In genomic region chr19:39308531-39309304, GRCh38 we compare ENCODE assay signal across 15 cellular contexts. TPM values are rescaled to one million over a fixed set of nuclear protein-coding genes. Genes with fewer than 3 reads are reported as not detected.
DNase-seq lines count a peak whose midpoint lies in the region; ATAC-seq, FAIRE-seq and TF ChIP-seq lines count a peak whose summit lies in the region.
"Had no signal": no experiment of that assay in that cellular context is flagged by ENCODE, and none has a peak within 500 bp of the region (broad histone marks: within the 10 kb centered on the region; RNA-seq: fewer than 3 reads in every experiment).

No MANE protein-coding gene starts in this region.

- H3K4me2 ChIP-seq in Karpas-422 (ENCODE audit: low read depth, low read length, poor library complexity, severe bottlenecking): no peak overlapping the region
- no peak overlapping the region for H3K4me2 ChIP-seq in endothelial cell of umbilical vein (ENCODE audit: insufficient read depth, low read length)
- H3K4me2 ChIP-seq in osteoblast (ENCODE audit: insufficient read depth, low read length): no peak overlapping the region

- H3K4me3 ChIP-seq in Karpas-422 (ENCODE audit: low read length) (no peak overlapping the region), endothelial cell of umbilical vein (replicated peaks in 1 of 3; ENCODE audit: insufficient read depth in 1 of 3, low read depth in 1 of 3, low read length in 3 of 3) (no peak overlapping the region), osteoblast (ENCODE audit: insufficient read depth, low read length) (no peak overlapping the region), BE2C (ENCODE audit: low read depth, low read length) (no peak overlapping the region), psoas muscle (no peak overlapping the region)

- H3K4me1 ChIP-seq in ES-I3 (ENCODE audit: insufficient read depth, low read length): peaks cover 19% of the 10 kb centered on the region
- H3K4me1 ChIP-seq in Karpas-422 (ENCODE audit: low read length): no peaks in the 10 kb centered on the region
- H3K4me1 ChIP-seq in endothelial cell of umbilical vein (ENCODE audit: control insufficient read depth, extremely low read depth, insufficient read depth, low read length): no peaks in the 10 kb centered on the region
- no peaks in the 10 kb centered on the region for H3K4me1 ChIP-seq in osteoblast (ENCODE audit: insufficient read depth, low read length)
- no peaks in the 10 kb centered on the region for H3K4me1 ChIP-seq in BE2C
- no peaks in the 10 kb centered on the region for H3K4me1 ChIP-seq in psoas muscle

- no peaks in the 10 kb centered on the region for H3K36me3 ChIP-seq in ES-I3 (ENCODE audit: insufficient read depth, low read length)
- no peaks in the 10 kb centered on the region for H3K36me3 ChIP-seq in Karpas-422 (ENCODE audit: insufficient read depth, low read length)
- H3K36me3 ChIP-seq in endothelial cell of umbilical vein (ENCODE audit: control insufficient read depth in 2 of 2, extremely low read depth in 1 of 2, insufficient read depth in 2 of 2, low read length in 2 of 2): no peaks in the 10 kb centered on the region
- H3K36me3 ChIP-seq in osteoblast (ENCODE audit: insufficient read depth, low read length): no peaks in the 10 kb centered on the region
- H3K36me3 ChIP-seq in BE2C: no peaks in the 10 kb centered on the region
- H3K36me3 ChIP-seq in psoas muscle (ENCODE audit: insufficient read depth in 1 of 2, low read depth in 1 of 2): no peaks in the 10 kb centered on the region

- TF ChIP-seq CTCF in endothelial cell of umbilical vein (IDR thresholded peaks at IDR 0.05; ENCODE audit: extremely low read depth in 1 of 2, insufficient read depth in 1 of 2, low read depth in 1 of 2, low read length in 2 of 2): no peak
- no peak for TF ChIP-seq CTCF in osteoblast (IDR thresholded peaks at IDR 0.05; ENCODE audit: extremely low read depth, low read depth, low read length)
- TF ChIP-seq CTCF in BE2C (IDR thresholded peaks at IDR 0.05; ENCODE audit: low read depth, low read length): no peak
- TF ChIP-seq CTCF in psoas muscle (IDR thresholded peaks at IDR 0.05): no peak

- H4K20me1 ChIP-seq in Karpas-422 (ENCODE audit: insufficient read depth, low read depth, low read length) (no peaks in the 10 kb centered on the region), endothelial cell of umbilical vein (replicated peaks; ENCODE audit: control insufficient read depth, extremely low read depth, insufficient read depth, low read length) (no peaks in the 10 kb centered on the region), osteoblast (ENCODE audit: insufficient read depth, low read length) (no peaks in the 10 kb centered on the region)

- peak; percentile 44 for DNase-seq in Karpas-422
- peak; percentile 18 for DNase-seq in endothelial cell of umbilical vein (ENCODE audit: low read depth, low spot score)
- peak; percentile 52 for DNase-seq in osteoblast (ENCODE audit: insufficient read length, low spot score, missing footprints)
- DNase-seq in anterior cingulate cortex (lab: John Stamatoyannopoulos, UW): no peak
- no peak for DNase-seq in BE2C
- no peak for DNase-seq in psoas muscle
- DNase-seq: activated T-cell treated with anti-CD3 and anti-CD28 coated beads, Interleukin-2, amount 50 U/mL, for 48 hours; amygdala; GDM1; stimulated activated CD4-positive, alpha-beta T cell treated with anti-CD3 and anti-CD28 coated beads, Interleukin-4, amount 100 ng/mL, for 1 hour had no signal

- FAIRE-seq in endothelial cell of umbilical vein (lab: Jason Lieb, UNC): no peak

- intact Hi-C loops in endothelial cell of umbilical vein (cut with micrococcal nuclease): no loop called here
- intact Hi-C loops in psoas muscle (cut with DNase I): no loop called here

- no peaks in the 10 kb centered on the region for H3K9me3 ChIP-seq in ES-I3 (ENCODE audit: control insufficient read depth, insufficient read depth, low read length)
- no peaks in the 10 kb centered on the region for H3K9me3 ChIP-seq in Karpas-422 (ENCODE audit: low read length)
- H3K9me3 ChIP-seq in endothelial cell of umbilical vein (replicated peaks; ENCODE audit: control insufficient read depth, insufficient read depth, low read length): no peaks in the 10 kb centered on the region
- no peaks in the 10 kb centered on the region for H3K9me3 ChIP-seq in osteoblast (ENCODE audit: low read depth, low read length)
- H3K9me3 ChIP-seq in BE2C: no peaks in the 10 kb centered on the region
- no peaks in the 10 kb centered on the region for H3K9me3 ChIP-seq in psoas muscle

- CTCF ChIA-PET in endothelial cell of umbilical vein (lab: Charles Lee): interaction anchor here (0.7 to 1.7 kb wide), 2 partner anchors 186 to 193 kb away, joined by 3 to 5 read pairs; no protein-coding TSS in a partner anchor

- POLR2A ChIA-PET in endothelial cell of umbilical vein (lab: Charles Lee): no interaction called here

- WGBS in psoas muscle, 3 donors: 37 to 45% (median 44%) methylated on average over 18 of the region's 18 CpGs

- no peaks in the 10 kb centered on the region for H3K79me2 ChIP-seq in Karpas-422 (ENCODE audit: low read length)
- H3K79me2 ChIP-seq in endothelial cell of umbilical vein (ENCODE audit: control insufficient read depth, insufficient read depth, low read length): no peaks in the 10 kb centered on the region
- no peaks in the 10 kb centered on the region for H3K79me2 ChIP-seq in osteoblast (ENCODE audit: insufficient read depth, low read length)

- H3K9me2 ChIP-seq in Karpas-422 (replicated peaks; ENCODE audit: insufficient read depth, low read length): no peaks in the 10 kb centered on the region

- H3K27me3 ChIP-seq in Karpas-422 (ENCODE audit: low read length): no peaks in the 10 kb centered on the region
- peaks cover 29 to 42% of the 10 kb centered on the region in 2 experiments for H3K27me3 ChIP-seq in endothelial cell of umbilical vein (ENCODE audit: control insufficient read depth in 2 of 2, insufficient read depth in 2 of 2, low read length in 2 of 2)
- H3K27me3 ChIP-seq in osteoblast (ENCODE audit: insufficient read depth, low read length): peaks cover 38% of the 10 kb centered on the region
- H3K27me3 ChIP-seq in BE2C: no peaks in the 10 kb centered on the region
- peaks cover 0 to 58% (median 27%) of the 10 kb centered on the region in 3 donors for H3K27me3 ChIP-seq in psoas muscle (ENCODE audit: insufficient read depth in 3 of 3, low read length in 2 of 3)

- no peak for ATAC-seq in psoas muscle

- no peak for TF ChIP-seq POLR2A in endothelial cell of umbilical vein (IDR thresholded peaks at IDR 0.05; ENCODE audit: low read depth, low read length)

- H3K27ac ChIP-seq in Karpas-422 (ENCODE audit: low read length): no peak overlapping the region
- no peak overlapping the region for H3K27ac ChIP-seq in endothelial cell of umbilical vein (ENCODE audit: insufficient read depth, low read depth, low read length)
- no peak overlapping the region for H3K27ac ChIP-seq in osteoblast (ENCODE audit: low read depth, low read length)
- H3K27ac ChIP-seq in psoas muscle: no peak overlapping the region

- H3K9me1 ChIP-seq in endothelial cell of umbilical vein (replicated peaks; ENCODE audit: control insufficient read depth, extremely low read depth, insufficient read depth, low read length): no peaks in the 10 kb centered on the region

- H3K9ac ChIP-seq in ES-I3 (ENCODE audit: low read depth, low read length): peak overlapping the region; percentile 81; the same call in 1 of the 2 replicates
- no peak overlapping the region for H3K9ac ChIP-seq in Karpas-422 (ENCODE audit: low read length)
- H3K9ac ChIP-seq in endothelial cell of umbilical vein (replicated peaks; ENCODE audit: extremely low read depth, insufficient read depth, low read length): no peak overlapping the region

- no TSS peak for BruUV-seq in endothelial cell of umbilical vein (replicated peaks; lab: Mats Ljungman, UMichigan)

- no peak overlapping the region for H2AFZ ChIP-seq in Karpas-422 (ENCODE audit: low read length)
- H2AFZ ChIP-seq in endothelial cell of umbilical vein (ENCODE audit: low read depth, low read length): peak overlapping the region; percentile 55
- H2AFZ ChIP-seq in osteoblast (ENCODE audit: low read length): no peak overlapping the region

- dilution Hi-C loops in endothelial cell of umbilical vein (cut with MboI; ENCODE audit: extremely low pct_ligation_motif_present, low sequenced_read_pairs): no loop called here

RNA-seq across cellular contexts. Expression of gene LRFN1, which starts 11.9 kb away (rescaled TPM):
- total RNA-seq in Karpas-422 (2014; rRNA removed; shearing (Covaris generic); ENCODE audit: low replicate concordance): not detected in 2 replicates
- 1.4 and 1.5 TPM in 2 replicates for total RNA-seq in endothelial cell of umbilical vein
- polyA plus RNA-seq in endothelial cell of umbilical vein: 0.38 and 0.39 TPM in 2 replicates
- polyA plus RNA-seq in endothelial cell of umbilical vein (2011; cell fraction: cytosol; rRNA removed): 0.13 TPM in 2 replicates
- 0.17 and 0.26 TPM in 2 replicates for polyA plus RNA-seq in endothelial cell of umbilical vein (2011; cell fraction: nucleus; rRNA removed)
- 0.82 and 1.2 TPM in 2 replicates for polyA plus RNA-seq in endothelial cell of umbilical vein (2012)
- polyA minus RNA-seq in endothelial cell of umbilical vein: 0.22 and 0.40 TPM in 2 replicates
- polyA minus RNA-seq in endothelial cell of umbilical vein (2011; cell fraction: cytosol; rRNA and poly(A)+ RNA removed): not detected
- 0.19 TPM in 2 replicates for polyA minus RNA-seq in endothelial cell of umbilical vein (2011; cell fraction: nucleus; rRNA and poly(A)+ RNA removed)
- total RNA-seq in osteoblast: under 0.01 and 0.36 TPM in 2 replicates
- polyA plus RNA-seq in BE2C (2012; ENCODE audit: insufficient read depth, insufficient read length, low read depth): 6.3 TPM
- total RNA-seq in psoas muscle: under 1 TPM in 3 of 4 donors, not detected in 1; 0.07 to 0.24 (median 0.08) TPM
- under 1 TPM; 0.04 to 0.08 (median 0.08) TPM for polyA plus RNA-seq in psoas muscle

RNA-seq across cellular contexts. Expression of gene IFNL1, which starts 12.5 kb away (rescaled TPM):
- not detected in 2 replicates for total RNA-seq in Karpas-422 (2014; rRNA removed; shearing (Covaris generic); ENCODE audit: low replicate concordance)
- total RNA-seq in endothelial cell of umbilical vein (not detected in 2 replicates), osteoblast (not detected in 2 replicates), psoas muscle (not detected)
- polyA plus RNA-seq in endothelial cell of umbilical vein (not detected in 2 replicates), psoas muscle (not detected)
- polyA plus RNA-seq in endothelial cell of umbilical vein (2011; cell fraction: cytosol; rRNA removed): not detected in 2 replicates
- not detected in 2 replicates for polyA plus RNA-seq in endothelial cell of umbilical vein (2011; cell fraction: nucleus; rRNA removed)
- polyA plus RNA-seq in endothelial cell of umbilical vein (2012): not detected in 2 replicates
- polyA minus RNA-seq in endothelial cell of umbilical vein: not detected in 2 replicates
- not detected for polyA minus RNA-seq in endothelial cell of umbilical vein (2011; cell fraction: cytosol; rRNA and poly(A)+ RNA removed)
- not detected in 2 replicates for polyA minus RNA-seq in endothelial cell of umbilical vein (2011; cell fraction: nucleus; rRNA and poly(A)+ RNA removed)
- polyA plus RNA-seq in BE2C (2012; ENCODE audit: insufficient read depth, insufficient read length, low read depth): not detected
- total RNA-seq: dorsolateral prefrontal cortex, kidney epithelial cell, OCI-LY7 had no signal
- polyA plus RNA-seq: CD14-positive monocyte had no signal

RNA-seq across cellular contexts. Expression of gene GMFG, which starts 27.1 kb away (rescaled TPM):
- not detected in 2 replicates for total RNA-seq in Karpas-422 (2014; rRNA removed; shearing (Covaris generic); ENCODE audit: low replicate concordance)
- 39.5 and 41.5 TPM in 2 replicates for total RNA-seq in endothelial cell of umbilical vein
- 9.2 and 13.7 TPM in 2 replicates for polyA plus RNA-seq in endothelial cell of umbilical vein
- 18.9 and 28.7 TPM in 2 replicates for polyA plus RNA-seq in endothelial cell of umbilical vein (2011; cell fraction: cytosol; rRNA removed)
- polyA plus RNA-seq in endothelial cell of umbilical vein (2011; cell fraction: nucleus; rRNA removed): 7.1 and 10.4 TPM in 2 replicates
- polyA plus RNA-seq in endothelial cell of umbilical vein (2012): 10.7 and 11.9 TPM in 2 replicates
- 7.4 and 7.8 TPM in 2 replicates for polyA minus RNA-seq in endothelial cell of umbilical vein
- polyA minus RNA-seq in endothelial cell of umbilical vein (2011; cell fraction: cytosol; rRNA and poly(A)+ RNA removed): not detected
- polyA minus RNA-seq in endothelial cell of umbilical vein (2011; cell fraction: nucleus; rRNA and poly(A)+ RNA removed): 2.1 TPM in 1 of 2 replicates, not detected in the other
- 0.36 and 2.7 TPM in 2 replicates for total RNA-seq in osteoblast
- not detected for polyA plus RNA-seq in BE2C (2012; ENCODE audit: insufficient read depth, insufficient read length, low read depth)
- total RNA-seq in psoas muscle: 10 to 100 TPM in 2 of 4 donors, 1 to 10 TPM in 2; 7.6 to 13.0 (median 10.9) TPM
- polyA plus RNA-seq in psoas muscle: 10 to 100 TPM in 2 of 3 donors, 1 to 10 TPM in 1; 6.3 to 15.9 (median 10.5) TPM
- total RNA-seq: kidney epithelial cell had no signal

RNA-seq across cellular contexts. Expression of gene SAMD4B, which starts 33.5 kb away (rescaled TPM):
- 50.9 and 78.1 TPM in 2 replicates for total RNA-seq in Karpas-422 (2014; rRNA removed; shearing (Covaris generic); ENCODE audit: low replicate concordance)
- 82.1 and 87.7 TPM in 2 replicates for total RNA-seq in endothelial cell of umbilical vein
- polyA plus RNA-seq in endothelial cell of umbilical vein: 84.2 and 98.0 TPM in 2 replicates
- 53.6 and 62.8 TPM in 2 replicates for polyA plus RNA-seq in endothelial cell of umbilical vein (2011; cell fraction: cytosol; rRNA removed)
- polyA plus RNA-seq in endothelial cell of umbilical vein (2011; cell fraction: nucleus; rRNA removed): 78.4 and 97.3 TPM in 2 replicates
- 66.5 and 79.2 TPM in 2 replicates for polyA plus RNA-seq in endothelial cell of umbilical vein (2012)
- 50.7 and 57.0 TPM in 2 replicates for polyA minus RNA-seq in endothelial cell of umbilical vein
- 55.6 TPM for polyA minus RNA-seq in endothelial cell of umbilical vein (2011; cell fraction: cytosol; rRNA and poly(A)+ RNA removed)
- polyA minus RNA-seq in endothelial cell of umbilical vein (2011; cell fraction: nucleus; rRNA and poly(A)+ RNA removed): 39.8 and 43.1 TPM in 2 replicates
- total RNA-seq in osteoblast: 85.0 and 85.5 TPM in 2 replicates
- 169 TPM for polyA plus RNA-seq in BE2C (2012; ENCODE audit: insufficient read depth, insufficient read length, low read depth)
- 10 to 100 TPM; 34.7 to 66.4 (median 51.7) TPM for total RNA-seq in psoas muscle
- polyA plus RNA-seq in psoas muscle: 10 to 100 TPM; 42.0 to 97.5 (median 58.4) TPM

RNA-seq across cellular contexts. Expression of gene IFNL2, which starts 40.5 kb away (rescaled TPM):
- total RNA-seq in Karpas-422 (2014; rRNA removed; shearing (Covaris generic); ENCODE audit: low replicate concordance): not detected in 2 replicates
- not detected in 2 replicates for total RNA-seq in endothelial cell of umbilical vein
- not detected in 2 replicates for polyA plus RNA-seq in endothelial cell of umbilical vein
- polyA plus RNA-seq in endothelial cell of umbilical vein (2011; cell fraction: cytosol; rRNA removed): not detected in 2 replicates
- polyA plus RNA-seq in endothelial cell of umbilical vein (2011; cell fraction: nucleus; rRNA removed): not detected in 2 replicates
- polyA plus RNA-seq in endothelial cell of umbilical vein (2012): not detected in 2 replicates
- not detected in 2 replicates for polyA minus RNA-seq in endothelial cell of umbilical vein
- not detected for polyA minus RNA-seq in endothelial cell of umbilical vein (2011; cell fraction: cytosol; rRNA and poly(A)+ RNA removed)
- polyA minus RNA-seq in endothelial cell of umbilical vein (2011; cell fraction: nucleus; rRNA and poly(A)+ RNA removed): not detected in 2 replicates
- not detected in 2 replicates for total RNA-seq in osteoblast
- not detected for polyA plus RNA-seq in BE2C (2012; ENCODE audit: insufficient read depth, insufficient read length, low read depth)
- total RNA-seq in psoas muscle: not detected
- polyA plus RNA-seq in psoas muscle: not detected
- total RNA-seq: dorsolateral prefrontal cortex, kidney epithelial cell, OCI-LY7 had no signal
- polyA plus RNA-seq: CD14-positive monocyte had no signal

Comparison
In these comparisons a context has a peak if more than half of its experiments do, and no peak if none do; other contexts are left out.
1. DNase-seq: peak in Karpas-422 (single experiment), endothelial cell of umbilical vein (single experiment) and osteoblast (single experiment); none in anterior cingulate cortex (0 of 58), BE2C (single experiment) and psoas muscle (0 of 2).